ENCODE assay signal across 8 cellular contexts in the genomic region with DNA sequence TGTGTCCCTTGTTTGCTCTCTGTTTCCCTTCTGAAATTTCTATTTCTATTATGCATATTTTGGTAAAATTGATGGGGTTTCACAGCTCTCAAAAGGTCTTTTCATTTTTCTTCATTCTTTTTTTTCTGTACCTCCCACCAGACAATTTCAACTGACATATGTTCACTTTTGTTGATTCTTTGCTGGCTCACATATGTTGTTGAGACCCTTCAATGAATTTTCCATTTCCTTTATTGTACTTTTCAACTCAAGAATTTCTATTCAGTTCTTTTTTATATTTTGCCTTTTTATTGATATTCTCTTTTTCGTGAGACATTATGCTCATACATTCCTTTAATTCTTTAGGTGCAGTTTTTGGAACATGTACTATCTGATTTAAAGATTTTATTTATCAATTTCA.
"Had no signal": no experiment of that assay in that cellular context is flagged by ENCODE, and none has a peak within 500 bp of the region (broad histone marks: within the 10 kb centered on the region; RNA-seq: fewer than 3 reads in every experiment).

No MANE protein-coding gene starts in this region.

- DNase-seq: GDM1, GF-D8 had no signal

- FAIRE-seq: G401.6, GM12878, GM12891, GM12892, GM18507, GM19239 had no signal

- H3K4me3 ChIP-seq: GM12878 had no signal

- ATAC-seq: GM12878 had no signal
